In the genomic region with DNA sequence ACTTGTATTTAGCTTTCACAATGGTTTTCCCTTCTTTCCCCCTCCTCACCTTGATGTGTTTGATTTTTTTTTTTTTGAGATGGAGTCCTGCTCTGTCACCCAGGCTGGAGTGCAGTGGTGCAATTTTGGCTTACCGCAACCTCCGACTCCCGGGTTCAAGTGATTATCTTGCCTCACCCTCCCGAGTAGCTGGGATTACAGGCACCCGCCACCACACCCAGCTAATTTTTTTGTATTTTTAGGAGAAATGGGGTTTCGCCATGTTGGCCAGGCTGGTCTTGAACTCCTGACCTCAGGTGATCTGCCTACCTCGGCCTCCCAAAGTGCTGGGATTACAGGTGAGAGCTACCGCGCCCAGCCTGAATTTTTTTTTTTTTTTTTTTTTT, we compare ENCODE assay signal across 2 cellular contexts.
A peak's percentile ranks its signal among the peaks of the same experiment; 100 is the strongest.
TF ChIP-seq lines count a peak whose summit lies in the region.

No MANE protein-coding gene starts in this region.

TF ChIP-seq in HEK293, 187 proteins besides CTCF, POLR2A, EP300 and RAD21:
- TF ChIP-seq, protein P1, sequence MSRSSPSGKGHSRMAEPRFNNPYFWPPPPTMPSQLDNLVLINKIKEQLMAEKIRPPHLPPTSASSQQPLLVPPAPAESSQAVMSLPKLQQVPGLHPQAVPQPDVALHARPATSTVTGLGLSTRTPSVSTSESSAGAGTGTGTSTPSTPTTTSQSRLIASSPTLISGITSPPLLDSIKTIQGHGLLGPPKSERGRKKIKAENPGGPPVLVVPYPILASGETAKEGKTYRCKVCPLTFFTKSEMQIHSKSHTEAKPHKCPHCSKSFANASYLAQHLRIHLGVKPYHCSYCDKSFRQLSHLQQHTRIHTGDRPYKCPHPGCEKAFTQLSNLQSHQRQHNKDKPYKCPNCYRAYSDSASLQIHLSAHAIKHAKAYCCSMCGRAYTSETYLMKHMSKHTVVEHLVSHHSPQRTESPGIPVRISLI (tag by site-specific recombination; IDR thresholded peaks at IDR 0.05), result peak; percentile 29; the same call in 1 of the 2 replicates

TF ChIP-seq in HepG2, 621 proteins besides CTCF, POLR2A, EP300 and RAD21:
- TF ChIP-seq ZMYM3 (CRISPR knock-in tag; IDR thresholded peaks at IDR 0.05), result peak; percentile 55
- peak; percentile 39; the same call in 1 of the 2 replicates for TF ChIP-seq ZMYM2 (CRISPR knock-in tag; IDR thresholded peaks at IDR 0.05)
- TF ChIP-seq, protein P1 (CRISPR knock-in tag; IDR thresholded peaks at IDR 0.05; ENCODE audit: borderline replicate concordance), result peak; percentile 57; the same call in 1 of the 2 replicates
- TF ChIP-seq ZNF460 (CRISPR knock-in tag; IDR thresholded peaks at IDR 0.05; ENCODE audit: borderline replicate concordance), result peak; percentile 90
TF ChIP-seq in HepG2: peak in this region for 4; not testable (repeated sequence) for 617.
